In the genomic region with DNA sequence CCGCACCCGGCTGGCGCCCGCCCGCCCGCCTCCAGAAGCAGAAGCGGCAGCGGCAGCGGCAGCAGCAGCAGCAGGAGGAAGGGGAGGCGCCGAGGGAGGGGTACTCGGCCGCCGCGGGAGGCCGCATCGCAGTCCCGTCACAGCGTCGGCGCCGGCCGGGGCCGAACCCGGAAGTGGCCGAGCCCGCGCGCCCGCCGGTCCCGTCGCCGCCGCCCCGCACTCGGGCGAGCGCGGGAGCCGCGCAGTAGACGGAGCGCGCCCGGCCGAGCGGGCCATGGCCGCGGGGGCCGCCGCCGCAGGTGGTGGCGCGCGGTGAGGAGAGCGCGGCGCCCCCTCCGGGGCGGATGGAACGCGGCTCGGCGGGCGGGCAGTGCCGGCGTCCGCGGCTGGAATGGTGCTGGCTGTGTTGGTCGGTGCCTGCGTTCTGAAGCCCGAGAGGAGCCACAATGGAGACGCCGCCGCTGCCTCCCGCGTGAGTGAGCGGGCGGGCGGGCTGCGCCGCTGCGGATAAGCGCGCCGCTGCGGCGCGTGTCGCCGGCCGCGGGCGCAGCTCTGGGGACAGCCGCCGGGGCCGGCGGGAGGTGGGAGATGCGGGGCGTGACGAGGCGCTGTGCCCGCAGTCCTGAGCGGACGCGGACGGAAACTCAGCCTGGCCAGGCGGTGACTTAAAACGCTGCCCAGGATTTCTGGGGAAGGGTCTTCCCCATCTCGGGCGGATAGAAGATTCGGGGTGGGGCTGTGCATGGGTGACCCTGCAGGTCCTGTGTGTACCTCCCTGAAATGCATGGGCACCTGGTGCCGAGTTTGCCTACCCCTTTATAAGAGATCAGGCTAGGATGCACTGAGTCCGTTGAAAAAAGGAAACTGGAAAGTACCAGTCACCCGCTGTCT, we compare ENCODE assay signal across 8 cellular contexts. TPM values are rescaled to one million over a fixed set of nuclear protein-coding genes. Genes with fewer than 3 reads are reported as not detected.
DNase-seq lines count a peak whose midpoint lies in the region; ATAC-seq and TF ChIP-seq lines count a peak whose summit lies in the region.

A gene with protein sequence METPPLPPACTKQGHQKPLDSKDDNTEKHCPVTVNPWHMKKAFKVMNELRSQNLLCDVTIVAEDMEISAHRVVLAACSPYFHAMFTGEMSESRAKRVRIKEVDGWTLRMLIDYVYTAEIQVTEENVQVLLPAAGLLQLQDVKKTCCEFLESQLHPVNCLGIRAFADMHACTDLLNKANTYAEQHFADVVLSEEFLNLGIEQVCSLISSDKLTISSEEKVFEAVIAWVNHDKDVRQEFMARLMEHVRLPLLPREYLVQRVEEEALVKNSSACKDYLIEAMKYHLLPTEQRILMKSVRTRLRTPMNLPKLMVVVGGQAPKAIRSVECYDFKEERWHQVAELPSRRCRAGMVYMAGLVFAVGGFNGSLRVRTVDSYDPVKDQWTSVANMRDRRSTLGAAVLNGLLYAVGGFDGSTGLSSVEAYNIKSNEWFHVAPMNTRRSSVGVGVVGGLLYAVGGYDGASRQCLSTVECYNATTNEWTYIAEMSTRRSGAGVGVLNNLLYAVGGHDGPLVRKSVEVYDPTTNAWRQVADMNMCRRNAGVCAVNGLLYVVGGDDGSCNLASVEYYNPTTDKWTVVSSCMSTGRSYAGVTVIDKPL (plus strand): TSS at position 131 of the 891 bp plus-strand sequence. CDS start 316 bp downstream, at position 447.

- CTCF ChIA-PET in AG04450 (lab: Charles Lee): no interaction called here

- no peaks in the 10 kb centered on the region for H3K27me3 ChIP-seq in AG04450 (ENCODE audit: control insufficient read depth, insufficient read depth, low read length)
- H3K27me3 ChIP-seq in dorsolateral prefrontal cortex: no peaks in the 10 kb centered on the region

- 0 to 1% methylated on average over 7 to 34 of the region's 116 CpGs for WGBS in lower leg skin, 2 donors

- H3K4me3 ChIP-seq in AG04450 (ENCODE audit: low read depth, low read length) (peak within 1 kb of the TSS; percentile 86), dorsolateral prefrontal cortex (peak within 1 kb of the TSS; percentile 59 to 98 (median 88)), lower leg skin (ENCODE audit: low read depth, poor library complexity, severe bottlenecking) (peak within 1 kb of the TSS; percentile 91)

- H3K27ac ChIP-seq in AG04450 (ENCODE audit: low read depth, low read length) (peak within 1 kb of the TSS; percentile 25), dorsolateral prefrontal cortex (peak within 1 kb of the TSS; percentile 70 to 97 (median 92))

- DNase-seq in AG04450 (ENCODE audit: low read depth, low spot score): peak; percentile 26
- DNase-seq in NCI-H345 treated with DMSO at 0.1 percent for 48 hours (lab: John Stamatoyannopoulos, UW; ENCODE audit: unreplicated experiment): peak; percentile 23
- DNase-seq in activated CD4-positive, alpha-beta T cell treated with anti-CD3 and anti-CD28 coated beads, Interleukin-2, amount 50 U/mL, for 1 hour: peak; percentile 61
- peak; percentile 24 to 89 (median 72) for DNase-seq in dorsolateral prefrontal cortex
- peak; percentile 69 to 93 for DNase-seq in lower leg skin (ENCODE audit: low spot score in 2 of 2)
- peak; percentile 51 to 67 for DNase-seq in stimulated activated CD4-positive, alpha-beta T cell treated with anti-CD3 and anti-CD28 coated beads, Interleukin-4, amount 100 ng/mL, for 48 hours (ENCODE audit: low read depth in 2 of 2)

- TF ChIP-seq CTCF in AG04450 (IDR thresholded peaks at IDR 0.05; ENCODE audit: low read depth, low read length): no peak
- peak in 5 of 56 donors; percentile 6 to 28 (median 10) for TF ChIP-seq CTCF in dorsolateral prefrontal cortex (IDR thresholded peaks at IDR 0.05 in 54 of 56, conservative IDR thresholded peaks at IDR 0.05 in 2 of 56; ENCODE audit: low read depth in 1 of 56, partially characterized antibody in 56 of 56)
- TF ChIP-seq CTCF in lower leg skin (IDR thresholded peaks at IDR 0.05): no peak

- no peaks in the 10 kb centered on the region for H3K9me3 ChIP-seq in AG04450 (ENCODE audit: control insufficient read depth, insufficient read depth, low read length)

- POLR2A ChIA-PET in AG04450 (lab: Yijun Ruan, JAX): no interaction called here

- no peak for TF ChIP-seq POLR2A in lower leg skin (IDR thresholded peaks at IDR 0.05)

- intact Hi-C loops in dorsolateral prefrontal cortex (cut with DNase I) (loop anchor here (1.0 to 10.0 kb wide), 7 partner anchors 47 to 255 kb away; partner anchors contain the start of genes MSMO1 (in 2 of the 2) and TMEM192 (in 1 of the 2)), lower leg skin (cut with DNase I; ENCODE audit: low total_unique reads) (loop anchor here (10.0 kb wide), 1 partner anchor 117 kb away; the partner anchor contains the start of gene MSMO1)

- ATAC-seq in GM18520 (IDR thresholded peaks at IDR 0.05; ENCODE audit: unreplicated experiment) (peak; percentile 87), HG03060 (IDR thresholded peaks at IDR 0.05; ENCODE audit: low read depth, unreplicated experiment) (peak; percentile 36)

RNA-seq across cellular contexts. Expression of the gene that starts here (rescaled TPM):
- polyA plus RNA-seq in AG04450 (2011; rRNA removed): 13.1 and 16.4 TPM in 2 replicates
- polyA minus RNA-seq in AG04450 (2011; rRNA and poly(A)+ RNA removed): 8.4 and 9.9 TPM in 2 replicates
- total RNA-seq in dorsolateral prefrontal cortex: 100 to 1,000 TPM in 26 of 120 experiments, 10 to 100 TPM in 94; 46.9 to 127 (median 90.7) TPM
- total RNA-seq in lower leg skin: 10 to 100 TPM; 15.1 to 15.9 (median 15.7) TPM

Comparison
In these comparisons a context has a peak if more than half of its experiments do, and no peak if none do; other contexts are left out.
1. Peak in every context shown above with its lines: DNase-seq, ATAC-seq, H3K4me3 ChIP-seq and H3K27ac ChIP-seq.
2. DNase-seq: peak in every context shown above with its lines; median percentile 81 in lower leg skin; 72 in dorsolateral prefrontal cortex; 61 in activated CD4-positive, alpha-beta T cell treated with anti-CD3 and anti-CD28 coated beads, Interleukin-2, amount 50 U/mL, for 1 hour; 59 in stimulated activated CD4-positive, alpha-beta T cell treated with anti-CD3 and anti-CD28 coated beads, Interleukin-4, amount 100 ng/mL, for 48 hours; 26 in AG04450; 23 in NCI-H345 treated with DMSO at 0.1 percent for 48 hours.